In genomic region chr5:173197375-173197891, GRCh38 we compare ENCODE assay signal across 23 cellular contexts. TPM values are rescaled to one million over a fixed set of nuclear protein-coding genes. Genes with fewer than 3 reads are reported as not detected.
"Had no signal": no experiment of that assay in that cellular context is flagged by ENCODE, and none has a peak within 500 bp of the region (broad histone marks: within the 10 kb centered on the region; RNA-seq: fewer than 3 reads in every experiment).

No MANE protein-coding gene starts in this region.

- DNase-seq: activated CD4-positive, CD25-positive, alpha-beta regulatory T cell treated with anti-CD3 and anti-CD28 coated beads, Interleukin-2, amount 50 U/mL, for 72 hours; activated gamma-delta T cell treated with Interleukin-2 at 50 U/mL for 16 hours; activated T-cell treated with anti-CD3 and anti-CD28 coated beads, Interleukin-2, amount 50 U/mL, for 1 hour; anterior cingulate cortex; cerebellar nuclear complex; endodermal cell; foreskin fibroblast; kidney; naive B cell; posterior cingulate gyrus; stimulated activated CD4-positive, alpha-beta T cell treated with anti-CD3 and anti-CD28 coated beads, Interleukin-2, amount 100 ng/mL, for 48 hours; stimulated activated CD8-positive, alpha-beta memory T cell treated with anti-CD3 and anti-CD28 coated beads, Interleukin-4, amount 100 ng/mL, for 48 hours; stimulated activated naive B cell treated with anti-CD40 and anti-IgM and Interleukin-4, amounts not matched to agents 10 μg/mL and 1 μg/mL and 100 μg/mL, for 72 hours; transverse colon; uterus; WERI-Rb-1 had no signal

- FAIRE-seq: kidney had no signal

- H3K4me1 ChIP-seq: transverse colon, uterus had no signal

- H3K4me3 Mint-ChIP-seq: activated naive CD4-positive, alpha-beta T cell treated with anti-CD3 and anti-CD28 coated beads, Interleukin-2, amount 50 U/mL, for 24 hours; endodermal cell; naive B cell; stimulated activated naive B cell treated with anti-CD40 and anti-IgM and Interleukin-4, amounts not matched to agents 10 μg/mL and 1 μg/mL and 100 μg/mL, for 72 hours had no signal

- H3K36me3 ChIP-seq: transverse colon, uterus, WERI-Rb-1 had no signal

- H3K27ac ChIP-seq: coronary artery, transverse colon, uterus, WERI-Rb-1 had no signal

- H3K9me3 ChIP-seq: uterus had no signal

- H3K27me3 ChIP-seq: uterus had no signal

- H3K27ac Mint-ChIP-seq: activated naive CD4-positive, alpha-beta T cell treated with anti-CD3 and anti-CD28 coated beads, Interleukin-2, amount 50 U/mL, for 24 hours; endodermal cell; naive B cell; stimulated activated naive B cell treated with anti-CD40 and anti-IgM and Interleukin-4, amounts not matched to agents 10 μg/mL and 1 μg/mL and 100 μg/mL, for 72 hours had no signal

- H3K4me3 ChIP-seq: coronary artery, lung, transverse colon, uterus had no signal

- H3K4me1 Mint-ChIP-seq: activated naive CD4-positive, alpha-beta T cell treated with anti-CD3 and anti-CD28 coated beads, Interleukin-2, amount 50 U/mL, for 24 hours; endodermal cell; naive B cell had no signal

- ATAC-seq: stimulated activated naive B cell treated with anti-CD40 and anti-IgM and Interleukin-4, amounts not matched to agents 10 μg/mL and 1 μg/mL and 100 μg/mL, for 72 hours had no signal

RNA-seq across cellular contexts. Expression of gene NKX2-5, which starts 37.6 kb away (rescaled TPM):
- total RNA-seq: kidney; lung; mesenteric fat pad; mucosa of gallbladder; T-helper 2 cell treated with Interferon-gamma antibody and Interleukin-4, amounts not matched to agents 100 ng/mL and 5 ng/mL, for 36 hours; temporal lobe; transverse colon; uterus had no signal
